ENCODE assay signal across 14 cellular contexts in genomic region chr17:32120086-32120485, GRCh38.
"Had no signal": no experiment of that assay in that cellular context is flagged by ENCODE, and none has a peak within 500 bp of the region (broad histone marks: within the 10 kb centered on the region; RNA-seq: fewer than 3 reads in every experiment).

No MANE protein-coding gene starts in this region.

- H3K9me3 ChIP-seq: gastrocnemius medialis, left ventricle myocardium inferior, spleen, transverse colon had no signal

- DNase-seq: activated CD4-positive, alpha-beta memory T cell treated with anti-CD3 and anti-CD28 coated beads, Interleukin-2, amount 10 ng/mL, durations not matched to agents 7 days and 5 days; activated CD4-positive, alpha-beta T cell treated with anti-CD3 and anti-CD28 coated beads for 36 hours; activated naive CD4-positive, alpha-beta T cell treated with Interleukin-2 at 50 U/mL for 16 hours; gastrocnemius medialis; left ventricle myocardium inferior; spleen; stimulated activated CD4-positive, alpha-beta T cell treated with anti-CD3 and anti-CD28 coated beads, Interleukin-1b, Interleukin-23, amount 100 ng/mL, for 48 hours; stimulated activated naive B cell treated with anti-CD40 and anti-IgM and Interleukin-4, amounts not matched to agents 10 μg/mL and 1 μg/mL and 100 μg/mL, for 72 hours; T1000; transverse colon had no signal

- H3K4me3 ChIP-seq: cardiac muscle cell, gastrocnemius medialis, left ventricle myocardium inferior, spleen, transverse colon had no signal

- H3K36me3 ChIP-seq: cardiac muscle cell, gastrocnemius medialis, left ventricle myocardium inferior, spleen, transverse colon had no signal

- H3K27me3 ChIP-seq: cardiac muscle cell, gastrocnemius medialis had no signal

- H3K4me3 Mint-ChIP-seq: activated CD4-positive, alpha-beta memory T cell treated with anti-CD3 and anti-CD28 coated beads, Interleukin-2, amount 10 ng/mL, durations not matched to agents 7 days and 5 days; activated CD4-positive, alpha-beta T cell treated with anti-CD3 and anti-CD28 coated beads for 36 hours; memory B cell; nephron; stimulated activated naive B cell treated with anti-CD40 and anti-IgM and Interleukin-4, amounts not matched to agents 10 μg/mL and 1 μg/mL and 100 μg/mL, for 72 hours had no signal

- ATAC-seq: activated CD4-positive, alpha-beta T cell treated with anti-CD3 and anti-CD28 coated beads for 36 hours; gastrocnemius medialis; sciatic nerve; stimulated activated naive B cell treated with anti-CD40 and anti-IgM and Interleukin-4, amounts not matched to agents 10 μg/mL and 1 μg/mL and 100 μg/mL, for 72 hours had no signal

- H3K4me1 ChIP-seq: gastrocnemius medialis, left ventricle myocardium inferior, spleen had no signal

- H3K4me1 Mint-ChIP-seq: activated CD4-positive, alpha-beta memory T cell treated with anti-CD3 and anti-CD28 coated beads, Interleukin-2, amount 10 ng/mL, durations not matched to agents 7 days and 5 days; memory B cell; stimulated activated naive B cell treated with anti-CD40 and anti-IgM and Interleukin-4, amounts not matched to agents 10 μg/mL and 1 μg/mL and 100 μg/mL, for 72 hours had no signal

- H3K36me3 Mint-ChIP-seq: memory B cell had no signal

- H3K27ac ChIP-seq: cardiac muscle cell, gastrocnemius medialis, left ventricle myocardium inferior, spleen, transverse colon had no signal

- H3K27ac Mint-ChIP-seq: activated CD4-positive, alpha-beta memory T cell treated with anti-CD3 and anti-CD28 coated beads, Interleukin-2, amount 10 ng/mL, durations not matched to agents 7 days and 5 days; activated CD4-positive, alpha-beta T cell treated with anti-CD3 and anti-CD28 coated beads for 36 hours; memory B cell; nephron; stimulated activated naive B cell treated with anti-CD40 and anti-IgM and Interleukin-4, amounts not matched to agents 10 μg/mL and 1 μg/mL and 100 μg/mL, for 72 hours had no signal

- H3K9me3 Mint-ChIP-seq: activated CD4-positive, alpha-beta memory T cell treated with anti-CD3 and anti-CD28 coated beads, Interleukin-2, amount 10 ng/mL, durations not matched to agents 7 days and 5 days; memory B cell; nephron; stimulated activated naive B cell treated with anti-CD40 and anti-IgM and Interleukin-4, amounts not matched to agents 10 μg/mL and 1 μg/mL and 100 μg/mL, for 72 hours had no signal
